Comparison of ENCODE assay signal across 18 cellular contexts in genomic region chr3:164897335-164897734, GRCh38.
DNase-seq lines count a peak whose midpoint lies in the region; ATAC-seq and TF ChIP-seq lines count a peak whose summit lies in the region.
"Had no signal": no experiment of that assay in that cellular context is flagged by ENCODE, and none has a peak within 500 bp of the region (broad histone marks: within the 10 kb centered on the region; RNA-seq: fewer than 3 reads in every experiment).

No MANE protein-coding gene starts in this region.

- no peak overlapping the region for H3K4me3 ChIP-seq in KMS-11 (IDR thresholded peaks at IDR 0.05; ENCODE audit: insufficient read depth, low read depth, low read length)
- H3K4me3 ChIP-seq: gastrocnemius medialis, smooth muscle cell, vagina had no signal

- H3K36me3 ChIP-seq in KMS-11 (ENCODE audit: insufficient read depth), result no peaks in the 10 kb centered on the region
- H3K36me3 ChIP-seq: gastrocnemius medialis, vagina had no signal

- H3K4me1 ChIP-seq in KMS-11 (ENCODE audit: low read depth, poor library complexity, severe bottlenecking), result peaks cover 19% of the 10 kb centered on the region
- H3K4me1 ChIP-seq: gastrocnemius medialis, vagina had no signal

- H3K79me2 ChIP-seq in KMS-11 (ENCODE audit: insufficient read depth, low read depth), result no peaks in the 10 kb centered on the region

- no peaks in the 10 kb centered on the region for H3K27me3 ChIP-seq in KMS-11 (ENCODE audit: insufficient read depth, low read depth)
- H3K27me3 ChIP-seq: gastrocnemius medialis, vagina had no signal

- peak overlapping the region; percentile 1; the same call in 1 of the 2 replicates for H3K4me2 ChIP-seq in KMS-11
- H3K4me2 ChIP-seq: smooth muscle cell had no signal

- ATAC-seq in HG02623 (IDR thresholded peaks at IDR 0.05; ENCODE audit: unreplicated experiment), result no peak
- no peak for ATAC-seq in HG02884 (IDR thresholded peaks at IDR 0.05; ENCODE audit: unreplicated experiment)
- ATAC-seq in GM21526 (IDR thresholded peaks at IDR 0.05; ENCODE audit: low FRiP score, unreplicated experiment), result no peak
- ATAC-seq: activated CD4-positive, alpha-beta T cell treated with anti-CD3 and anti-CD28 coated beads for 36 hours; gastrocnemius medialis; HepG2; left cardiac atrium; Panc1 had no signal

- DNase-seq in DMS53 treated with DMSO at 0.1 percent for 48 hours (lab: John Stamatoyannopoulos, UW; ENCODE audit: unreplicated experiment) (peak; percentile 14), NCI-H2171 (lab: John Stamatoyannopoulos, UW) (peak; percentile 44), left kidney (ENCODE audit: low read depth, low spot score) (peak; percentile 1)
- DNase-seq: activated CD4-positive, alpha-beta T cell treated with anti-CD3 and anti-CD28 coated beads for 36 hours; activated effector memory CD4-positive, alpha-beta T cell treated with Interleukin-2 at 50 U/mL for 16 hours; caudate nucleus; gastrocnemius medialis; left cardiac atrium; NCI-H526; substantia nigra had no signal

- H3K27ac ChIP-seq in KMS-11, result no peak overlapping the region
- H3K27ac ChIP-seq: gastrocnemius medialis, vagina had no signal

- TF ChIP-seq CTCF in KMS-11 (conservative IDR thresholded peaks at IDR 0.05; ENCODE audit: low read depth, low read length), result no peak

- no peak overlapping the region for H2AFZ ChIP-seq in KMS-11 (ENCODE audit: low read depth)

- H3K9ac ChIP-seq in KMS-11, result no peak overlapping the region

- no peaks in the 10 kb centered on the region for H4K20me1 ChIP-seq in KMS-11 (ENCODE audit: insufficient read depth)
